Comparison of ENCODE assay signal across 1 cellular context in the genomic region with DNA sequence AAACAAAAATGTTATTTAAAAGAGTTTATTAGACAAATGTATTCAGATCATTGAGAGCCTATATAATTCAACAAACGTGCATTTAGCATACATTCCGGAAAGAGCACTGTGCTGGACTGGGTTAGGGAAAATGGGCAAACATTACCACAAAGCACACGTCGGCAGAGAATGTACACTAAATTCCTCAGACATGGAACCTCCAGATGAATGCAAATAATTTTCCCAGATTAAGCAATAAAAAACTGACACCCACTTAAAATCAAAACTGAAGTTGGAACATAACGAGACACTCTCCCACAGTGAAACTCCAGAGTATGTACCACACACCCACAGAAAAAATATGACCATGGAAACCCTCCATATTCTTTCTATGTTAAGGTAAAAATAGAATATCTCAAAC.
TF ChIP-seq lines count a peak whose summit lies in the region.

No MANE protein-coding gene starts in this region.

TF ChIP-seq in GM12878, 131 proteins besides CTCF, POLR2A, EP300 and RAD21:
- TF ChIP-seq TARDBP (IDR thresholded peaks at IDR 0.05; ENCODE audit: borderline replicate concordance) (no peak), ZBED1 (IDR thresholded peaks at IDR 0.05; ENCODE audit: borderline replicate concordance) (no peak), BHLHE40 (IDR thresholded peaks at IDR 0.05; ENCODE audit: borderline replicate concordance in 1 of 2, low read depth in 2 of 2, low read length in 1 of 2) (no peak), EED (IDR thresholded peaks at IDR 0.05; ENCODE audit: low read depth) (no peak)
